In the genomic region with DNA sequence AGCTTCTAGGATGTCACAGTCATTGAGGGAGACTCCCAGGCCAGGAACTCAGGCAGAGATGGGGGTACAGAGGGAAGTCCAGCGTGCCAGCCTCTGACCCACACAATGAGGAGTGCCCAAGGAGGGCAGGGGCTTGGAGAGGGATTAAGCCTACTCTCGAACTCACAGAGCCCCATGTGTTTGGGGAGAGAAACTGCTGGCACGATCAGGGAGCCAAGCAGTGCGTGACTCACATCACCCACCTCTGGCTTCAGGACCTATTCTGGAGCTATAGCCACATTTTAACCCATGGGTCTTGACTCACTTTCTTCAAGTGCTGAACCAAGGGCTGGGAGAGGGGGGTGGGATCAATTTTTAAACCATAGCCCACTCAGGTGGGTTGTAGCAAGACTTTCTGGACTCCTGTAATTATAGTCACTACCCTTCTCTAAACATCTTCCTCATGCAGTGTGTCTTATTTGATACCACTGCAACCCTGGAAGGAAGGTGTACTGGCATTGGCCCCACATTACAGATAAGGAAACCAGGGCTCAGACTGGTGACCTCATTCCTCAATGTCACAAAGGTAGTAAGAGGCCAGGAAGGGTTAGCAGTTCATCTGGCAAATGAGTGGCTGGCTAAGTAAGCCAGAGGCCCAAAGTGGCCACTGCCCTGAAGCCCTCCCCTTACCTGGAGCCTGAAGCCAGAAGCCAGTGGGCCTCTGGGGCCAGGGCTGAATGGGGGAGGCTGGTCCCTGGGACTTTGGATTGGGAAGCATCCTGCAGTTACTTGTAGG, we compare ENCODE assay signal across 30 cellular contexts. TPM values are rescaled to one million over a fixed set of nuclear protein-coding genes. Genes with fewer than 3 reads are reported as not detected.
DNase-seq lines count a peak whose midpoint lies in the region; ATAC-seq, FAIRE-seq and TF ChIP-seq lines count a peak whose summit lies in the region.
"Had no signal": no experiment of that assay in that cellular context is flagged by ENCODE, and none has a peak within 500 bp of the region (broad histone marks: within the 10 kb centered on the region; RNA-seq: fewer than 3 reads in every experiment).

No MANE protein-coding gene starts in this region.

- no peak overlapping the region for H3K9ac ChIP-seq in astrocyte (ENCODE audit: low read length)

- WGBS in stomach, 5 donors = 50 to 78% (median 62%) methylated on average over 3 to 4 of the region's 4 CpGs

- no peak overlapping the region for H3K4me2 ChIP-seq in astrocyte (ENCODE audit: low read length)
- H3K4me2 ChIP-seq: PC-9, smooth muscle cell had no signal

- H3K27ac Mint-ChIP-seq in natural killer cell treated with Interleukin-12 subunit alpha and Interleukin-12 subunit beta and Interleukin-15 and Interleukin-18, amount 100 ng/mL, for 72 hours = peak overlapping the region in 1 of 2 donors; percentile 91
- H3K27ac Mint-ChIP-seq in natural killer cell = no peak overlapping the region
- no peak overlapping the region for H3K27ac Mint-ChIP-seq in astrocyte (ENCODE audit: unreplicated experiment)
- no peak overlapping the region for H3K27ac Mint-ChIP-seq in osteocyte (ENCODE audit: unreplicated experiment)
- H3K27ac Mint-ChIP-seq: CD8-positive, alpha-beta T cell; dendritic cell treated with granulocyte-macrophage colony-stimulating factor and Interleukin-4, amounts not matched to agents 40 ng/mL and 50 ng/mL, for 4 days had no signal

- no peak overlapping the region for H2AFZ ChIP-seq in astrocyte (ENCODE audit: low read depth, low read length)
- H2AFZ ChIP-seq: PC-9 had no signal

- H3K9me3 ChIP-seq in astrocyte (ENCODE audit: insufficient read depth, low read depth, low read length) = no peaks in the 10 kb centered on the region
- H3K9me3 ChIP-seq in stomach = no peaks in the 10 kb centered on the region
- H3K9me3 ChIP-seq: heart left ventricle, lower lobe of right lung, tibial nerve had no signal

- no peaks in the 10 kb centered on the region for H3K36me3 Mint-ChIP-seq in natural killer cell treated with Interleukin-12 subunit alpha and Interleukin-12 subunit beta and Interleukin-15 and Interleukin-18, amount 100 ng/mL, for 72 hours
- H3K36me3 Mint-ChIP-seq in natural killer cell (no peaks in the 10 kb centered on the region), astrocyte (ENCODE audit: low read depth, unreplicated experiment) (peaks cover 8% of the 10 kb centered on the region), osteocyte (ENCODE audit: unreplicated experiment) (peaks cover 2% of the 10 kb centered on the region)
- H3K36me3 Mint-ChIP-seq: CD8-positive, alpha-beta T cell; IgD-negative memory B cell had no signal

- peaks cover 3% of the 10 kb centered on the region for H3K4me1 ChIP-seq in astrocyte (ENCODE audit: insufficient read depth, low read length)
- H3K4me1 ChIP-seq in stomach = peaks cover 35 to 98% (median 71%) of the 10 kb centered on the region in 4 donors

- intact Hi-C loops in natural killer cell (cut with micrococcal nuclease) = no loop called here
- intact Hi-C loops in stomach (cut with DNase I; ENCODE audit: low total_unique reads) = no loop called here

- H4K20me1 ChIP-seq in astrocyte (ENCODE audit: insufficient read depth, low read length) = peaks cover 87% of the 10 kb centered on the region

- no peak for TF ChIP-seq POLR2A in stomach (IDR thresholded peaks at IDR 0.05)

- H3K27me3 ChIP-seq in astrocyte (ENCODE audit: insufficient read depth, low read length) (no peaks in the 10 kb centered on the region), stomach (no peaks in the 10 kb centered on the region)
- H3K27me3 ChIP-seq: heart left ventricle, tibial nerve had no signal

- FAIRE-seq in astrocyte (lab: Jason Lieb, UNC) = no peak
- FAIRE-seq: GM12892 had no signal

- DNase-seq in natural killer cell treated with Interleukin-12 subunit alpha and Interleukin-12 subunit beta and Interleukin-15 and Interleukin-18, amount 100 ng/mL, for 72 hours (ENCODE audit: low spot score) = no peak
- DNase-seq in natural killer cell (no peak), astrocyte (ENCODE audit: low read depth) (peak; percentile 33), kidney tubule cell (ENCODE audit: low spot score) (peak; percentile 44), stomach (no peak), osteocyte (ENCODE audit: extremely low spot score, unreplicated experiment) (no peak), DMS79 treated with DMSO at 0.1 percent for 48 hours (lab: John Stamatoyannopoulos, UW) (no peak)
- DNase-seq: activated CD4-positive, CD25-positive, alpha-beta regulatory T cell treated with anti-CD3 and anti-CD28 coated beads, Interleukin-2, amount 50 U/mL, for 72 hours; activated CD8-positive, alpha-beta memory T cell treated with anti-CD3 and anti-CD28 coated beads for 24 hours; activated effector memory CD4-positive, alpha-beta T cell treated with Interleukin-2 at 50 U/mL for 16 hours; activated T-cell treated with anti-CD3 and anti-CD28 coated beads for 4 hours; CD8-positive, alpha-beta T cell; lower lobe of right lung; naive thymus-derived CD8-positive, alpha-beta T cell; NCI-H146; NCI-H226; occipital lobe; PC-9; SHP77 treated with DMSO at 0.1 percent for 48 hours; T-helper 2 cell had no signal

- TF ChIP-seq CTCF in natural killer cell (IDR thresholded peaks at IDR 0.05) = no peak
- no peak for TF ChIP-seq CTCF in astrocyte (IDR thresholded peaks at IDR 0.05; ENCODE audit: insufficient read depth, low read depth, low read length)
- no peak for TF ChIP-seq CTCF in stomach (IDR thresholded peaks at IDR 0.05)
- TF ChIP-seq CTCF in osteocyte (IDR thresholded peaks at IDR 0.05) = no peak

- H3K27ac ChIP-seq in astrocyte (ENCODE audit: low read depth, low read length) (no peak overlapping the region), stomach (peak overlapping the region in 4 of 5 donors; percentile 18 to 50 (median 38))
- H3K27ac ChIP-seq: heart left ventricle, lower lobe of right lung, PC-9, tibial nerve had no signal

- peak overlapping the region; percentile 10 for H3K4me3 Mint-ChIP-seq in natural killer cell treated with Interleukin-12 subunit alpha and Interleukin-12 subunit beta and Interleukin-15 and Interleukin-18, amount 100 ng/mL, for 72 hours
- H3K4me3 Mint-ChIP-seq in natural killer cell (no peak overlapping the region), astrocyte (ENCODE audit: unreplicated experiment) (no peak overlapping the region), osteocyte (ENCODE audit: unreplicated experiment) (no peak overlapping the region)
- H3K4me3 Mint-ChIP-seq: B cell; CD8-positive, alpha-beta T cell; central memory CD8-positive, alpha-beta T cell; dendritic cell treated with granulocyte-macrophage colony-stimulating factor and Interleukin-4, amounts not matched to agents 40 ng/mL and 50 ng/mL, for 4 days had no signal

- peaks cover 27% of the 10 kb centered on the region for H3K79me2 ChIP-seq in astrocyte (ENCODE audit: insufficient read depth, low read length)

- ATAC-seq in natural killer cell treated with Interleukin-12 subunit alpha and Interleukin-12 subunit beta and Interleukin-15 and Interleukin-18, amount 100 ng/mL, for 72 hours = no peak
- no peak for ATAC-seq in natural killer cell
- ATAC-seq in HG03097 (IDR thresholded peaks at IDR 0.05; ENCODE audit: low FRiP score, unreplicated experiment) = no peak
- ATAC-seq: CD8-positive, alpha-beta T cell; esophagus mucosa; heart left ventricle; naive thymus-derived CD8-positive, alpha-beta T cell had no signal

- no peaks in the 10 kb centered on the region for H3K36me3 ChIP-seq in astrocyte (ENCODE audit: insufficient read depth, low read length)
- H3K36me3 ChIP-seq in stomach = peaks cover 0 to 16% (median 2%) of the 10 kb centered on the region in 4 donors
- H3K36me3 ChIP-seq: heart left ventricle, lower lobe of right lung, tibial nerve had no signal

- no peak for TF ChIP-seq EP300 in stomach (IDR thresholded peaks at IDR 0.05)

- H3K4me3 ChIP-seq in astrocyte (ENCODE audit: insufficient read depth, low read depth, low read length) (no peak overlapping the region), stomach (no peak overlapping the region)
- H3K4me3 ChIP-seq: heart left ventricle, lower lobe of right lung, PC-9, smooth muscle cell, tibial nerve had no signal

- H3K27me3 Mint-ChIP-seq in natural killer cell treated with Interleukin-12 subunit alpha and Interleukin-12 subunit beta and Interleukin-15 and Interleukin-18, amount 100 ng/mL, for 72 hours = no peaks in the 10 kb centered on the region
- peaks cover 0 to 3% of the 10 kb centered on the region in 2 donors for H3K27me3 Mint-ChIP-seq in natural killer cell (ENCODE audit: low read depth in 2 of 2)
- no peaks in the 10 kb centered on the region for H3K27me3 Mint-ChIP-seq in astrocyte (ENCODE audit: low read depth, unreplicated experiment)
- H3K27me3 Mint-ChIP-seq in osteocyte (ENCODE audit: unreplicated experiment) = no peaks in the 10 kb centered on the region
- H3K27me3 Mint-ChIP-seq: B cell; central memory CD8-positive, alpha-beta T cell; IgD-negative memory B cell had no signal

- H3K9me3 Mint-ChIP-seq in natural killer cell treated with Interleukin-12 subunit alpha and Interleukin-12 subunit beta and Interleukin-15 and Interleukin-18, amount 100 ng/mL, for 72 hours = no peaks in the 10 kb centered on the region
- H3K9me3 Mint-ChIP-seq in natural killer cell (no peaks in the 10 kb centered on the region), astrocyte (ENCODE audit: unreplicated experiment) (no peaks in the 10 kb centered on the region), osteocyte (ENCODE audit: unreplicated experiment) (no peaks in the 10 kb centered on the region)
- H3K9me3 Mint-ChIP-seq: CD8-positive, alpha-beta T cell; central memory CD8-positive, alpha-beta T cell; dendritic cell treated with granulocyte-macrophage colony-stimulating factor and Interleukin-4, amounts not matched to agents 40 ng/mL and 50 ng/mL, for 4 days; IgD-negative memory B cell; naive thymus-derived CD8-positive, alpha-beta T cell had no signal

- H3K4me1 Mint-ChIP-seq in natural killer cell treated with Interleukin-12 subunit alpha and Interleukin-12 subunit beta and Interleukin-15 and Interleukin-18, amount 100 ng/mL, for 72 hours (ENCODE audit: low read depth in 2 of 2) = peaks cover 43 to 56% of the 10 kb centered on the region in 2 donors
- H3K4me1 Mint-ChIP-seq in natural killer cell (peaks cover 27 to 31% of the 10 kb centered on the region in 2 donors), astrocyte (ENCODE audit: low read depth, unreplicated experiment) (no peaks in the 10 kb centered on the region), osteocyte (ENCODE audit: unreplicated experiment) (peaks cover 20% of the 10 kb centered on the region)

RNA-seq across cellular contexts. Expression of a gene that starts 12.0 kb away (rescaled TPM):
- total RNA-seq in natural killer cell treated with Interleukin-12 subunit alpha and Interleukin-12 subunit beta and Interleukin-15 and Interleukin-18, amount 100 ng/mL, for 72 hours = 100 to 1,000 TPM in 1 of 2 donors, 10 to 100 TPM in 1; 52.4 to 110 TPM
- total RNA-seq in natural killer cell (10 to 100 TPM; 11.2 to 21.1 (median 14.7) TPM), astrocyte (41.9 and 43.7 TPM in 2 replicates), stomach (10 to 100 TPM in 4 of 5 donors, 1 to 10 TPM in 1; 7.9 to 70.4 (median 40.3) TPM), osteocyte (24.7 and 26.9 TPM in 2 replicates)
- 10 to 100 TPM; 14.3 to 33.7 (median 27.6) TPM for polyA plus RNA-seq in stomach

Comparison
In these comparisons a context has a peak if more than half of its experiments do, and no peak if none do; other contexts are left out.
1. DNase-seq: peak in astrocyte (single experiment) and kidney tubule cell (single experiment); none in natural killer cell treated with Interleukin-12 subunit alpha and Interleukin-12 subunit beta and Interleukin-15 and Interleukin-18, amount 100 ng/mL, for 72 hours (single experiment), natural killer cell (single experiment), stomach (single experiment), osteocyte (single experiment) and DMS79 treated with DMSO at 0.1 percent for 48 hours (single experiment).